ENCODE assay signal across 8 cellular contexts in the genomic region with DNA sequence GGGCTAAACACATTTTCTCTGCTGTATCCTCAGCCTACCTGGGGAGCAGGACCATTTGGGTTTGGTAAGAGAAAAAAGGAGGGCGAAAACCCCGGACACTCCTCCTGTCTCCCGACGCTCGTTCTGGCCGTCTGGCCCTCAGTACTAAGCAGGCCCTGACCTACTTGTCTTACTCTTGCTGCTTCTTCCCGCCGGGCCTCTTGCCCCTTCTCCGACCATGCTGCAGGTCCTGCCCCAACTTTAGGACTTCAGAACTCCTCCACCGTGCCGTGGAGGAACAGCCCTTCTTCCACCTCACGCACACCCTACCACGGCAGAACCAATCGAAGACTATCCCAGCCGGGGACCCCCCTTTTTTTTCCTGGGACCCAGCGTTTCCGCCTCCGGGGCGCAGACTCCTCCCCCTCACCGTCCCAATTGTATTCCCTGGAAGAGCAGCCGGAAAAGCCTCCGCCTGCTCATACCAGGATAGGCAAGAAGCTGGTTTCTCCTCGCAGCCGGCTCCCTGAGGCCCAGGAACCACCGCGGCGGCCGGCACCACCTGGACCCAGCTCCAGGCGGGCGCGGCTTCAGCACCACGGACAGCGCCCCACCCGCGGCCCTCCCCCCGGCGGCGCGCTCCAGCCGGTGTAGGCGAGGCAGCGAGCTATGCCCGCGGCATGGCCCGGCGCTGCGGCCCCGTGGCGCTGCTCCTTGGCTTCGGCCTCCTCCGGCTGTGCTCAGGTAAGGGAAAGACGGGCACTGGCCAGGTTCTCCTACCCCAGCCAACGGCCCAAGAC. TPM values are rescaled to one million over a fixed set of nuclear protein-coding genes. Genes with fewer than 3 reads are reported as not detected.
DNase-seq lines count a peak whose midpoint lies in the region; ATAC-seq and TF ChIP-seq lines count a peak whose summit lies in the region.

A gene with protein sequence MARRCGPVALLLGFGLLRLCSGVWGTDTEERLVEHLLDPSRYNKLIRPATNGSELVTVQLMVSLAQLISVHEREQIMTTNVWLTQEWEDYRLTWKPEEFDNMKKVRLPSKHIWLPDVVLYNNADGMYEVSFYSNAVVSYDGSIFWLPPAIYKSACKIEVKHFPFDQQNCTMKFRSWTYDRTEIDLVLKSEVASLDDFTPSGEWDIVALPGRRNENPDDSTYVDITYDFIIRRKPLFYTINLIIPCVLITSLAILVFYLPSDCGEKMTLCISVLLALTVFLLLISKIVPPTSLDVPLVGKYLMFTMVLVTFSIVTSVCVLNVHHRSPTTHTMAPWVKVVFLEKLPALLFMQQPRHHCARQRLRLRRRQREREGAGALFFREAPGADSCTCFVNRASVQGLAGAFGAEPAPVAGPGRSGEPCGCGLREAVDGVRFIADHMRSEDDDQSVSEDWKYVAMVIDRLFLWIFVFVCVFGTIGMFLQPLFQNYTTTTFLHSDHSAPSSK (plus strand): TSS at position 393 of the 779 bp plus-strand sequence. CDS start 267 bp downstream, at position 660.

- TF ChIP-seq EP300 in upper lobe of left lung (IDR thresholded peaks at IDR 0.05), result no peak

- no peaks in the 10 kb centered on the region for H3K9me3 Mint-ChIP-seq in activated naive CD4-positive, alpha-beta T cell treated with anti-CD3 and anti-CD28 coated beads for 36 hours

- no peaks in the 10 kb centered on the region for H3K36me3 Mint-ChIP-seq in activated naive CD4-positive, alpha-beta T cell treated with anti-CD3 and anti-CD28 coated beads for 36 hours (ENCODE audit: low read depth)

- H3K27me3 ChIP-seq in upper lobe of left lung, result peaks cover 0 to 15% (median 3%) of the 10 kb centered on the region in 4 donors

- peaks cover 7% of the 10 kb centered on the region for H3K4me1 Mint-ChIP-seq in activated naive CD4-positive, alpha-beta T cell treated with anti-CD3 and anti-CD28 coated beads for 36 hours (ENCODE audit: low read depth)

- H3K27ac ChIP-seq in upper lobe of left lung, result no peak within 1 kb of the TSS

- no peak within 1 kb of the TSS for H3K27ac Mint-ChIP-seq in activated naive CD4-positive, alpha-beta T cell treated with anti-CD3 and anti-CD28 coated beads for 36 hours

- intact Hi-C loops in activated naive CD4-positive, alpha-beta T cell treated with anti-CD3 and anti-CD28 coated beads for 36 hours (cut with micrococcal nuclease), result no loop called here
- intact Hi-C loops in cardiac septum (cut with DNase I) (no loop called here), posterior vena cava (cut with DNase I) (loop anchor here in 1 of 2 donors (10.0 kb wide), 1 partner anchor 317 kb away; no protein-coding TSS in a partner anchor)

- peaks cover 16% of the 10 kb centered on the region for H3K27me3 Mint-ChIP-seq in activated naive CD4-positive, alpha-beta T cell treated with anti-CD3 and anti-CD28 coated beads for 36 hours (ENCODE audit: low read depth)

- H3K9me3 ChIP-seq in upper lobe of left lung, result no peaks in the 10 kb centered on the region

- peak within 1 kb of the TSS; percentile 49 for H3K4me3 Mint-ChIP-seq in activated naive CD4-positive, alpha-beta T cell treated with anti-CD3 and anti-CD28 coated beads for 36 hours

- peaks cover 8 to 10% (median 9%) of the 10 kb centered on the region in 4 donors for H3K4me1 ChIP-seq in upper lobe of left lung

- H3K4me3 ChIP-seq in upper lobe of left lung, result peak within 1 kb of the TSS in 3 of 4 donors; percentile 7 to 33 (median 19)

- CTCF ChIA-PET in activated naive CD4-positive, alpha-beta T cell treated with anti-CD3 and anti-CD28 coated beads for 36 hours (lab: Charles Lee), result interaction anchor here (0.6 kb wide), 1 partner anchor 162 kb away, joined by 3 read pairs; no protein-coding TSS in a partner anchor

- ATAC-seq in upper lobe of left lung (ENCODE audit: low FRiP score in 2 of 2), result peak; percentile 87 to 93
- no peak for ATAC-seq in GM18868 (IDR thresholded peaks at IDR 0.05; ENCODE audit: unreplicated experiment)

- 4 to 6% methylated on average over 24 to 44 of the region's 53 CpGs for WGBS in upper lobe of left lung, 2 donors

- no peak for TF ChIP-seq POLR2A in upper lobe of left lung (IDR thresholded peaks at IDR 0.05)

- DNase-seq in DMS79 (lab: John Stamatoyannopoulos, UW), result peak; percentile 69
- DNase-seq in LHCN-M2 (ENCODE audit: low read depth), result peak; percentile 22
- DNase-seq in SHP77 treated with DMSO at 0.1 percent for 48 hours (lab: John Stamatoyannopoulos, UW), result peak; percentile 89
- peak; percentile 71 for DNase-seq in activated naive CD4-positive, alpha-beta T cell treated with anti-CD3 and anti-CD28 coated beads for 36 hours
- DNase-seq in cardiac septum (ENCODE audit: low spot score), result peak; percentile 83
- peak; percentile 87 for DNase-seq in posterior vena cava (ENCODE audit: low spot score)
- DNase-seq in upper lobe of left lung, result peak; percentile 55 to 96

- H3K36me3 ChIP-seq in upper lobe of left lung, result no peaks in the 10 kb centered on the region

- peak in 3 of 6 experiments; percentile 12 to 15 (median 14) for TF ChIP-seq CTCF in upper lobe of left lung (IDR thresholded peaks at IDR 0.05)

RNA-seq across cellular contexts. Expression of the gene that starts here (rescaled TPM):
- total RNA-seq in LHCN-M2 (2014; rRNA removed), result 0.06 and 0.17 TPM in 2 replicates
- 0.02 TPM for polyA plus RNA-seq in LHCN-M2 (2012)
- total RNA-seq in activated naive CD4-positive, alpha-beta T cell treated with anti-CD3 and anti-CD28 coated beads for 36 hours, result not detected
- 0.05 TPM for total RNA-seq in cardiac septum
- total RNA-seq in posterior vena cava, result not detected
- total RNA-seq in upper lobe of left lung, result under 1 TPM in 1 of 6 donors, not detected in 5; 0.15 TPM

Comparison
In these comparisons a context has a peak if more than half of its experiments do, and no peak if none do; other contexts are left out.
1. Peak in DNase-seq in LHCN-M2; RNA of the gene not detected or under 1 TPM.
2. Peak in DNase-seq in activated naive CD4-positive, alpha-beta T cell treated with anti-CD3 and anti-CD28 coated beads for 36 hours; RNA of the gene not detected or under 1 TPM.
3. Peak in DNase-seq in cardiac septum; RNA of the gene not detected or under 1 TPM.
4. Peak in DNase-seq in posterior vena cava; RNA of the gene not detected or under 1 TPM.
5. Peak in DNase-seq, ATAC-seq and H3K4me3 ChIP-seq in upper lobe of left lung; RNA of the gene not detected or under 1 TPM.
6. DNase-seq: peak in every context shown above with its lines; median percentile 89 in SHP77 treated with DMSO at 0.1 percent for 48 hours; 87 in posterior vena cava; 83 in cardiac septum; 76 in upper lobe of left lung; 71 in activated naive CD4-positive, alpha-beta T cell treated with anti-CD3 and anti-CD28 coated beads for 36 hours; 69 in DMS79; 22 in LHCN-M2.